8 cellular contexts compared by ENCODE assay signal in genomic region chr19:43532571-43532961, GRCh38. TPM values are rescaled to one million over a fixed set of nuclear protein-coding genes. Genes with fewer than 3 reads are reported as not detected.
DNase-seq lines count a peak whose midpoint lies in the region; ATAC-seq and TF ChIP-seq lines count a peak whose summit lies in the region.

No MANE protein-coding gene starts in this region.

- peak overlapping the region; percentile 44 for H3K27ac ChIP-seq in smooth muscle cell (ENCODE audit: low read depth)

- peak; percentile 22 for ATAC-seq in GM18867 (IDR thresholded peaks at IDR 0.05; ENCODE audit: unreplicated experiment)

- H3K9me3 ChIP-seq in Loucy (ENCODE audit: insufficient read depth, low read depth, low read length) (no peaks in the 10 kb centered on the region), smooth muscle cell (replicated peaks; ENCODE audit: low read depth) (no peaks in the 10 kb centered on the region)

- no peaks in the 10 kb centered on the region for H3K9me2 ChIP-seq in Loucy (replicated peaks; ENCODE audit: low read depth, low read length)

- no peaks in the 10 kb centered on the region for H3K79me2 ChIP-seq in Loucy (ENCODE audit: insufficient read depth, low read length)
- H3K79me2 ChIP-seq in smooth muscle cell (ENCODE audit: low read depth) = no peaks in the 10 kb centered on the region

- intact Hi-C loops in activated T-helper 2 cell treated with anti-CD3 and anti-CD28 coated beads, Interferon-gamma antibody, Interleukin-2, Interleukin-4, amounts not matched to agents 10 μg/mL and 5 μg/mL and 100 μg/mL, durations not matched to agents 14 hours and 24 hours and 36 hours (cut with micrococcal nuclease) = loop anchor here (2.0 kb wide), 2 partner anchors 64 to 70 kb away; partner anchors contain the start of genes IRGQ and ZNF576

- peaks cover 8% of the 10 kb centered on the region for H3K36me3 Mint-ChIP-seq in activated T-helper 2 cell treated with anti-CD3 and anti-CD28 coated beads, Interferon-gamma antibody, Interleukin-2, Interleukin-4, amounts not matched to agents 10 μg/mL and 5 μg/mL and 100 μg/mL, durations not matched to agents 14 hours and 24 hours and 36 hours (ENCODE audit: low read depth)

- peak overlapping the region; percentile 82 for H3K27ac Mint-ChIP-seq in activated T-helper 2 cell treated with anti-CD3 and anti-CD28 coated beads, Interferon-gamma antibody, Interleukin-2, Interleukin-4, amounts not matched to agents 10 μg/mL and 5 μg/mL and 100 μg/mL, durations not matched to agents 14 hours and 24 hours and 36 hours

- H3K9ac ChIP-seq in Loucy (ENCODE audit: low read depth, low read length, poor library complexity, severe bottlenecking) (peak overlapping the region; percentile 76), smooth muscle cell (ENCODE audit: low read depth) (no peak overlapping the region)

- H3K27me3 ChIP-seq in Loucy (ENCODE audit: insufficient read depth, low read length, poor library complexity, severe bottlenecking) (no peaks in the 10 kb centered on the region), smooth muscle cell (ENCODE audit: low read depth) (no peaks in the 10 kb centered on the region)

- no peaks in the 10 kb centered on the region for H3K27me3 Mint-ChIP-seq in activated T-helper 2 cell treated with anti-CD3 and anti-CD28 coated beads, Interferon-gamma antibody, Interleukin-2, Interleukin-4, amounts not matched to agents 10 μg/mL and 5 μg/mL and 100 μg/mL, durations not matched to agents 14 hours and 24 hours and 36 hours (ENCODE audit: low read depth)

- H3K4me2 ChIP-seq in Loucy (ENCODE audit: low read depth, low read length, poor library complexity, severe bottlenecking) (peak overlapping the region; percentile 81), smooth muscle cell (peak overlapping the region; percentile 85)

- no peaks in the 10 kb centered on the region for H4K20me1 ChIP-seq in Loucy (ENCODE audit: insufficient read depth, low read length, poor library complexity, severe bottlenecking)
- no peaks in the 10 kb centered on the region for H4K20me1 ChIP-seq in smooth muscle cell (ENCODE audit: low read depth)

- H3F3A ChIP-seq in Loucy (ENCODE audit: low read depth) = peaks cover 5% of the 10 kb centered on the region; the same call in 1 of the 2 replicates
- H3F3A ChIP-seq in smooth muscle cell (ENCODE audit: low read depth) = no peaks in the 10 kb centered on the region

- H3K4me3 ChIP-seq in AG10803 (ENCODE audit: low read length) = peak overlapping the region; percentile 81
- peak overlapping the region; percentile 75 for H3K4me3 ChIP-seq in Loucy (ENCODE audit: low read length, poor library complexity, severe bottlenecking)
- H3K4me3 ChIP-seq in smooth muscle cell = peak overlapping the region; percentile 53

- H3K4me1 ChIP-seq in Loucy (ENCODE audit: insufficient read depth, low read length, poor library complexity, severe bottlenecking) (peaks cover 4% of the 10 kb centered on the region), smooth muscle cell (ENCODE audit: low read depth) (peaks cover 4% of the 10 kb centered on the region)

- peak overlapping the region; percentile 80 for H3K4me3 Mint-ChIP-seq in activated T-helper 2 cell treated with anti-CD3 and anti-CD28 coated beads, Interferon-gamma antibody, Interleukin-2, Interleukin-4, amounts not matched to agents 10 μg/mL and 5 μg/mL and 100 μg/mL, durations not matched to agents 14 hours and 24 hours and 36 hours (ENCODE audit: low read depth)

- H3K9me3 Mint-ChIP-seq in activated T-helper 2 cell treated with anti-CD3 and anti-CD28 coated beads, Interferon-gamma antibody, Interleukin-2, Interleukin-4, amounts not matched to agents 10 μg/mL and 5 μg/mL and 100 μg/mL, durations not matched to agents 14 hours and 24 hours and 36 hours = no peaks in the 10 kb centered on the region

- TF ChIP-seq CTCF in AG10803 (conservative IDR thresholded peaks at IDR 0.05; ENCODE audit: low read length) (no peak), Loucy (conservative IDR thresholded peaks at IDR 0.05; ENCODE audit: low read length) (no peak), smooth muscle cell (IDR thresholded peaks at IDR 0.05; ENCODE audit: borderline replicate concordance, insufficient read depth, poor library complexity, severe bottlenecking) (no peak)

- H2AFZ ChIP-seq in Loucy (ENCODE audit: low read length) = peak overlapping the region; percentile 71
- H2AFZ ChIP-seq in smooth muscle cell (ENCODE audit: low read depth) = no peak overlapping the region

- 3% methylated on average over 16 of the region's 16 CpGs for WGBS in smooth muscle cell (ENCODE audit: low lambda C conversion rate)

- H3K36me3 ChIP-seq in Loucy (ENCODE audit: insufficient read depth, low read length) (peaks cover 2% of the 10 kb centered on the region; the same call in 1 of the 2 replicates), smooth muscle cell (ENCODE audit: low read depth) (no peaks in the 10 kb centered on the region)

- H3K4me1 Mint-ChIP-seq in activated T-helper 2 cell treated with anti-CD3 and anti-CD28 coated beads, Interferon-gamma antibody, Interleukin-2, Interleukin-4, amounts not matched to agents 10 μg/mL and 5 μg/mL and 100 μg/mL, durations not matched to agents 14 hours and 24 hours and 36 hours (ENCODE audit: low read depth) = peaks cover 8% of the 10 kb centered on the region

- DNase-seq in AG10803 (ENCODE audit: low read depth) = no peak
- DNase-seq in activated T-helper 2 cell treated with anti-CD3 and anti-CD28 coated beads, Interferon-gamma antibody, Interleukin-2, Interleukin-4, amounts not matched to agents 10 μg/mL and 5 μg/mL and 100 μg/mL, durations not matched to agents 14 hours and 24 hours and 36 hours (ENCODE audit: low spot score) = no peak
- peak in 29 of 51 donors; percentile 33 to 78 (median 57) for DNase-seq in hypothalamus (lab: John Stamatoyannopoulos, UW)
- peak; percentile 30 for DNase-seq in smooth muscle cell (lab: John Stamatoyannopoulos, UW; ENCODE audit: unreplicated experiment)
- no peak for DNase-seq in NCI-H2107 treated with DMSO at 0.1 percent for 48 hours (lab: John Stamatoyannopoulos, UW; ENCODE audit: unreplicated experiment)
- DNase-seq in KG1 (lab: John Stamatoyannopoulos, UW) = no peak

RNA-seq across cellular contexts. Expression of gene ZNF575, which starts 0.4 kb away (rescaled TPM):
- total RNA-seq in activated T-helper 2 cell treated with anti-CD3 and anti-CD28 coated beads, Interferon-gamma antibody, Interleukin-2, Interleukin-4, amounts not matched to agents 10 μg/mL and 5 μg/mL and 100 μg/mL, durations not matched to agents 14 hours and 24 hours and 36 hours = 1.7 and 2.1 TPM in 2 replicates
- total RNA-seq in smooth muscle cell = 0.18 TPM in 1 of 2 replicates, not detected in the other
- 1.7 and 2.4 TPM in 2 replicates for polyA plus RNA-seq in smooth muscle cell

RNA-seq across cellular contexts. Expression of gene ETHE1, which starts 5.6 kb away (rescaled TPM):
- total RNA-seq in activated T-helper 2 cell treated with anti-CD3 and anti-CD28 coated beads, Interferon-gamma antibody, Interleukin-2, Interleukin-4, amounts not matched to agents 10 μg/mL and 5 μg/mL and 100 μg/mL, durations not matched to agents 14 hours and 24 hours and 36 hours = 64.6 and 65.5 TPM in 2 replicates
- total RNA-seq in smooth muscle cell = 45.4 and 61.1 TPM in 2 replicates
- polyA plus RNA-seq in smooth muscle cell = 57.6 and 61.4 TPM in 2 replicates

RNA-seq across cellular contexts. Expression of gene PHLDB3, which starts 28.0 kb away (rescaled TPM):
- 23.0 and 25.3 TPM in 2 replicates for total RNA-seq in activated T-helper 2 cell treated with anti-CD3 and anti-CD28 coated beads, Interferon-gamma antibody, Interleukin-2, Interleukin-4, amounts not matched to agents 10 μg/mL and 5 μg/mL and 100 μg/mL, durations not matched to agents 14 hours and 24 hours and 36 hours
- 7.2 and 8.9 TPM in 2 replicates for total RNA-seq in smooth muscle cell
- 8.6 and 17.4 TPM in 2 replicates for polyA plus RNA-seq in smooth muscle cell

RNA-seq across cellular contexts. Expression of gene XRCC1, which starts 42.8 kb away (rescaled TPM):
- total RNA-seq in activated T-helper 2 cell treated with anti-CD3 and anti-CD28 coated beads, Interferon-gamma antibody, Interleukin-2, Interleukin-4, amounts not matched to agents 10 μg/mL and 5 μg/mL and 100 μg/mL, durations not matched to agents 14 hours and 24 hours and 36 hours = 27.3 and 27.5 TPM in 2 replicates
- 19.0 and 24.9 TPM in 2 replicates for total RNA-seq in smooth muscle cell
- 35.1 and 43.0 TPM in 2 replicates for polyA plus RNA-seq in smooth muscle cell

RNA-seq across cellular contexts. Expression of gene PINLYP, which starts 43.0 kb away (rescaled TPM):
- total RNA-seq in activated T-helper 2 cell treated with anti-CD3 and anti-CD28 coated beads, Interferon-gamma antibody, Interleukin-2, Interleukin-4, amounts not matched to agents 10 μg/mL and 5 μg/mL and 100 μg/mL, durations not matched to agents 14 hours and 24 hours and 36 hours = 9.0 and 9.1 TPM in 2 replicates
- 1.7 and 5.5 TPM in 2 replicates for total RNA-seq in smooth muscle cell
- polyA plus RNA-seq in smooth muscle cell = 2.2 and 8.3 TPM in 2 replicates

Comparison
In these comparisons a context has a peak if more than half of its experiments do, and no peak if none do; other contexts are left out.
1. DNase-seq: peak in hypothalamus (29 of 51) and smooth muscle cell (single experiment); none in AG10803 (single experiment), activated T-helper 2 cell treated with anti-CD3 and anti-CD28 coated beads, Interferon-gamma antibody, Interleukin-2, Interleukin-4, amounts not matched to agents 10 μg/mL and 5 μg/mL and 100 μg/mL, durations not matched to agents 14 hours and 24 hours and 36 hours (single experiment), NCI-H2107 treated with DMSO at 0.1 percent for 48 hours (single experiment) and KG1 (single experiment).
2. Peak in every context shown above with its lines, with median percentiles within 50 percentile points of each other: H3K4me3 ChIP-seq.